Comparison of ENCODE assay signal across 1 cellular context in the genomic region with DNA sequence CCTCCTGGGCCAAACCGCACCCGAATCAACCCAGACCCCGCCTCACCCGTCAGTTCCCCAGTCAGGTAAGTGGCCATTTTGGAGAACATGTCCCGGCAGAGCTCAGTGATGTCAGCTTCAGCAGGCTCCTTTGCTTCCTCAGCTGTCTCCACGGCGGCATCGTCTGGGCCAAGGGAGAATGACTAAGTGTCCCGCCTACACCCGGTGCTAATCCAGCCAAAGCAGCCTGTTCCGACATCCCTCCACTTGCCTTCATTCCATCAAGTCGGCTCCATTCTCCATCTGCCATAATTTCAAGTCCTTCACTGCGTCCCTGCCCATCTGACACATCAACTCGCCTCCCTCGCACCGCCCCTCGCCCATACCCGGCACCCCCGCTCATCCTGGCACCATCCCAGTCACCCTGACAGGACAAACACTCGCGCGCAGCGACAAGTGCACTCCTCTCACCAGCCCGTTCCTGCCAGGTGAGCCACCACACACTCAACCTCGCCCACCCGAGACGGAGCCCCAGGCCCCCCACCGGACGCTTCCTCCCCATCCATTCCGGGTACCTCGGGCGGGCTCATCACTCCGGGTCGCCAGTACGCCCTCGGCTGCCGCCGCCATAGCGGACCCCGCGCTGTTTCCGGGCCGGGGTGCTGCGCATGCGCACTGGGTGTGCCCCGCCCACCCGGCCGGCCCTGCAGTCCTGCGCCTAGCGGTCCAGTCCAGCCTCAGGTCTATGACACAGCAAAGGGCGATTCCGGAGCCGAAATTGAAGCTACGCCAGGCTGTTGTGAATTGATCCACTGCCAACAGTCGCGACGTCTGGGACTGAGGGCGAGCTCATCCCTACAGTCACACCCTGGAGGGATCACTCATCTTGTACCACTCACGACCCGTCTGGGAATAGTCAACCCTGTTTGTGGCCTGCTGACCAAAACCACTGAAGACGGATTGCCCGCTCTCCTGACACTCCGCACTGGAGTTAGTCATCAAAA.
TF ChIP-seq lines count a peak whose summit lies in the region.

A gene (minus strand): TSS at position 630 of the 983 bp plus-strand sequence. CDS start 21 bp downstream, at position 609.

TF ChIP-seq in GM23338, 12 proteins besides CTCF, POLR2A, EP300 and RAD21 (continued from another document):
- TF ChIP-seq, protein P1, sequence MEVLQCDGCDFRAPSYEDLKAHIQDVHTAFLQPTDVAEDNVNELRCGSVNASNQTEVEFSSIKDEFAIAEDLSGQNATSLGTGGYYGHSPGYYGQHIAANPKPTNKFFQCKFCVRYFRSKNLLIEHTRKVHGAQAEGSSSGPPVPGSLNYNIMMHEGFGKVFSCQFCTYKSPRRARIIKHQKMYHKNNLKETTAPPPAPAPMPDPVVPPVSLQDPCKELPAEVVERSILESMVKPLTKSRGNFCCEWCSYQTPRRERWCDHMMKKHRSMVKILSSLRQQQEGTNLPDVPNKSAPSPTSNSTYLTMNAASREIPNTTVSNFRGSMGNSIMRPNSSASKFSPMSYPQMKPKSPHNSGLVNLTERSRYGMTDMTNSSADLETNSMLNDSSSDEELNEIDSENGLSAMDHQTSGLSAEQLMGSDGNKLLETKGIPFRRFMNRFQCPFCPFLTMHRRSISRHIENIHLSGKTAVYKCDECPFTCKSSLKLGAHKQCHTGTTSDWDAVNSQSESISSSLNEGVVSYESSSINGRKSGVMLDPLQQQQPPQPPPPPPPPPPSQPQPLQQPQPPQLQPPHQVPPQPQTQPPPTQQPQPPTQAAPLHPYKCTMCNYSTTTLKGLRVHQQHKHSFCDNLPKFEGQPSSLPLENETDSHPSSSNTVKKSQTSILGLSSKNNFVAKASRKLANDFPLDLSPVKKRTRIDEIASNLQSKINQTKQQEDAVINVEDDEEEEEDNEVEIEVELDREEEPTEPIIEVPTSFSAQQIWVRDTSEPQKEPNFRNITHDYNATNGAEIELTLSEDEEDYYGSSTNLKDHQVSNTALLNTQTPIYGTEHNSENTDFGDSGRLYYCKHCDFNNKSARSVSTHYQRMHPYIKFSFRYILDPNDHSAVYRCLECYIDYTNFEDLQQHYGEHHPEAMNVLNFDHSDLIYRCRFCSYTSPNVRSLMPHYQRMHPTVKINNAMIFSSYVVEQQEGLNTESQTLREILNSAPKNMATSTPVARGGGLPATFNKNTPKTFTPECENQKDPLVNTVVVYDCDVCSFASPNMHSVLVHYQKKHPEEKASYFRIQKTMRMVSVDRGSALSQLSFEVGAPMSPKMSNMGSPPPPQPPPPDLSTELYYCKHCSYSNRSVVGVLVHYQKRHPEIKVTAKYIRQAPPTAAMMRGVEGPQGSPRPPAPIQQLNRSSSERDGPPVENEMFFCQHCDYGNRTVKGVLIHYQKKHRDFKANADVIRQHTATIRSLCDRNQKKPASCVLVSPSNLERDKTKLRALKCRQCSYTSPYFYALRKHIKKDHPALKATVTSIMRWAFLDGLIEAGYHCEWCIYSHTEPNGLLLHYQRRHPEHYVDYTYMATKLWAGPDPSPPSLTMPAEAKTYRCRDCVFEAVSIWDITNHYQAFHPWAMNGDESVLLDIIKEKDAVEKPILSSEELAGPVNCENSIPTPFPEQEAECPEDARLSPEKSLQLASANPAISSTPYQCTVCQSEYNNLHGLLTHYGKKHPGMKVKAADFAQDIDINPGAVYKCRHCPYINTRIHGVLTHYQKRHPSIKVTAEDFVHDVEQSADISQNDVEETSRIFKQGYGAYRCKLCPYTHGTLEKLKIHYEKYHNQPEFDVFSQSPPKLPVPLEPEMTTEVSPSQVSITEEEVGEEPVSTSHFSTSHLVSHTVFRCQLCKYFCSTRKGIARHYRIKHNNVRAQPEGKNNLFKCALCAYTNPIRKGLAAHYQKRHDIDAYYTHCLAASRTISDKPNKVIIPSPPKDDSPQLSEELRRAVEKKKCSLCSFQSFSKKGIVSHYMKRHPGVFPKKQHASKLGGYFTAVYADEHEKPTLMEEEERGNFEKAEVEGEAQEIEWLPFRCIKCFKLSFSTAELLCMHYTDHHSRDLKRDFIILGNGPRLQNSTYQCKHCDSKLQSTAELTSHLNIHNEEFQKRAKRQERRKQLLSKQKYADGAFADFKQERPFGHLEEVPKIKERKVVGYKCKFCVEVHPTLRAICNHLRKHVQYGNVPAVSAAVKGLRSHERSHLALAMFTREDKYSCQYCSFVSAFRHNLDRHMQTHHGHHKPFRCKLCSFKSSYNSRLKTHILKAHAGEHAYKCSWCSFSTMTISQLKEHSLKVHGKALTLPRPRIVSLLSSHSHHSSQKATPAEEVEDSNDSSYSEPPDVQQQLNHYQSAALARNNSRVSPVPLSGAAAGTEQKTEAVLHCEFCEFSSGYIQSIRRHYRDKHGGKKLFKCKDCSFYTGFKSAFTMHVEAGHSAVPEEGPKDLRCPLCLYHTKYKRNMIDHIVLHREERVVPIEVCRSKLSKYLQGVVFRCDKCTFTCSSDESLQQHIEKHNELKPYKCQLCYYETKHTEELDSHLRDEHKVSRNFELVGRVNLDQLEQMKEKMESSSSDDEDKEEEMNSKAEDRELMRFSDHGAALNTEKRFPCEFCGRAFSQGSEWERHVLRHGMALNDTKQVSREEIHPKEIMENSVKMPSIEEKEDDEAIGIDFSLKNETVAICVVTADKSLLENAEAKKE (CRISPR knock-in tag; IDR thresholded peaks at IDR 0.05): no peak
- no peak for TF ChIP-seq EZH2phosphoT487 (IDR thresholded peaks at IDR 0.05; ENCODE audit: unreplicated experiment)
- no peak for TF ChIP-seq JUNB (IDR thresholded peaks at IDR 0.05; ENCODE audit: unreplicated experiment)
- no peak for TF ChIP-seq ZNF331 (CRISPR knock-in tag; IDR thresholded peaks at IDR 0.05; ENCODE audit: low read depth)
- peak; percentile 55 for TF ChIP-seq CREB1 (CRISPR knock-in tag; IDR thresholded peaks at IDR 0.05; ENCODE audit: low read depth)
- TF ChIP-seq, protein P2, sequence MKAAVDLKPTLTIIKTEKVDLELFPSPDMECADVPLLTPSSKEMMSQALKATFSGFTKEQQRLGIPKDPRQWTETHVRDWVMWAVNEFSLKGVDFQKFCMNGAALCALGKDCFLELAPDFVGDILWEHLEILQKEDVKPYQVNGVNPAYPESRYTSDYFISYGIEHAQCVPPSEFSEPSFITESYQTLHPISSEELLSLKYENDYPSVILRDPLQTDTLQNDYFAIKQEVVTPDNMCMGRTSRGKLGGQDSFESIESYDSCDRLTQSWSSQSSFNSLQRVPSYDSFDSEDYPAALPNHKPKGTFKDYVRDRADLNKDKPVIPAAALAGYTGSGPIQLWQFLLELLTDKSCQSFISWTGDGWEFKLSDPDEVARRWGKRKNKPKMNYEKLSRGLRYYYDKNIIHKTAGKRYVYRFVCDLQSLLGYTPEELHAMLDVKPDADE (IDR thresholded peaks at IDR 0.05): peak; percentile 62
- no peak for TF ChIP-seq STAT1 (IDR thresholded peaks at IDR 0.05; ENCODE audit: unreplicated experiment)
- TF ChIP-seq, protein P3, sequence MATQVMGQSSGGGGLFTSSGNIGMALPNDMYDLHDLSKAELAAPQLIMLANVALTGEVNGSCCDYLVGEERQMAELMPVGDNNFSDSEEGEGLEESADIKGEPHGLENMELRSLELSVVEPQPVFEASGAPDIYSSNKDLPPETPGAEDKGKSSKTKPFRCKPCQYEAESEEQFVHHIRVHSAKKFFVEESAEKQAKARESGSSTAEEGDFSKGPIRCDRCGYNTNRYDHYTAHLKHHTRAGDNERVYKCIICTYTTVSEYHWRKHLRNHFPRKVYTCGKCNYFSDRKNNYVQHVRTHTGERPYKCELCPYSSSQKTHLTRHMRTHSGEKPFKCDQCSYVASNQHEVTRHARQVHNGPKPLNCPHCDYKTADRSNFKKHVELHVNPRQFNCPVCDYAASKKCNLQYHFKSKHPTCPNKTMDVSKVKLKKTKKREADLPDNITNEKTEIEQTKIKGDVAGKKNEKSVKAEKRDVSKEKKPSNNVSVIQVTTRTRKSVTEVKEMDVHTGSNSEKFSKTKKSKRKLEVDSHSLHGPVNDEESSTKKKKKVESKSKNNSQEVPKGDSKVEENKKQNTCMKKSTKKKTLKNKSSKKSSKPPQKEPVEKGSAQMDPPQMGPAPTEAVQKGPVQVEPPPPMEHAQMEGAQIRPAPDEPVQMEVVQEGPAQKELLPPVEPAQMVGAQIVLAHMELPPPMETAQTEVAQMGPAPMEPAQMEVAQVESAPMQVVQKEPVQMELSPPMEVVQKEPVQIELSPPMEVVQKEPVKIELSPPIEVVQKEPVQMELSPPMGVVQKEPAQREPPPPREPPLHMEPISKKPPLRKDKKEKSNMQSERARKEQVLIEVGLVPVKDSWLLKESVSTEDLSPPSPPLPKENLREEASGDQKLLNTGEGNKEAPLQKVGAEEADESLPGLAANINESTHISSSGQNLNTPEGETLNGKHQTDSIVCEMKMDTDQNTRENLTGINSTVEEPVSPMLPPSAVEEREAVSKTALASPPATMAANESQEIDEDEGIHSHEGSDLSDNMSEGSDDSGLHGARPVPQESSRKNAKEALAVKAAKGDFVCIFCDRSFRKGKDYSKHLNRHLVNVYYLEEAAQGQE (IDR thresholded peaks at IDR 0.05; ENCODE audit: unreplicated experiment): no peak
